ENCODE assay signal across 8 cellular contexts in the genomic region with DNA sequence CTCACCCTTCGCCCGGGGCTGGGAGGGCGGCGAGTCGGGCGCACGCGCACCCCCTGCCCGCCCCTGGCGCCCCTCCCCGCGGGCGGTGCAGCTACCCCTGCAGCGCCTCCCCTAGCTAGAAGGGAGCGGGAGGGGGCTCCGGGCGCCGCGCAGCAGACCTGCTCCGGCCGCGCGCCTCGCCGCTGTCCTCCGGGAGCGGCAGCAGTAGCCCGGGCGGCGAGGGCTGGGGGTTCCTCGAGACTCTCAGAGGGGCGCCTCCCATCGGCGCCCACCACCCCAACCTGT. TPM values are rescaled to one million over a fixed set of nuclear protein-coding genes. Genes with fewer than 3 reads are reported as not detected.
DNase-seq lines count a peak whose midpoint lies in the region; ATAC-seq and TF ChIP-seq lines count a peak whose summit lies in the region.

A gene with protein sequence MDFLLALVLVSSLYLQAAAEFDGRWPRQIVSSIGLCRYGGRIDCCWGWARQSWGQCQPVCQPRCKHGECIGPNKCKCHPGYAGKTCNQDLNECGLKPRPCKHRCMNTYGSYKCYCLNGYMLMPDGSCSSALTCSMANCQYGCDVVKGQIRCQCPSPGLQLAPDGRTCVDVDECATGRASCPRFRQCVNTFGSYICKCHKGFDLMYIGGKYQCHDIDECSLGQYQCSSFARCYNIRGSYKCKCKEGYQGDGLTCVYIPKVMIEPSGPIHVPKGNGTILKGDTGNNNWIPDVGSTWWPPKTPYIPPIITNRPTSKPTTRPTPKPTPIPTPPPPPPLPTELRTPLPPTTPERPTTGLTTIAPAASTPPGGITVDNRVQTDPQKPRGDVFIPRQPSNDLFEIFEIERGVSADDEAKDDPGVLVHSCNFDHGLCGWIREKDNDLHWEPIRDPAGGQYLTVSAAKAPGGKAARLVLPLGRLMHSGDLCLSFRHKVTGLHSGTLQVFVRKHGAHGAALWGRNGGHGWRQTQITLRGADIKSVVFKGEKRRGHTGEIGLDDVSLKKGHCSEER (plus strand): TSS at position 148 of the 285 bp plus-strand sequence. CDS start 182 bp downstream, outside the sequence.

- H2BK12ac ChIP-seq in mesenchymal stem cell (ENCODE audit: low read length in 2 of 2): no peak within 1 kb of the TSS

- peak; percentile 31 for ATAC-seq in GM21390 (IDR thresholded peaks at IDR 0.05; ENCODE audit: unreplicated experiment)

- H3K18ac ChIP-seq in mesenchymal stem cell (ENCODE audit: low read depth in 1 of 2, low read length in 2 of 2): no peak within 1 kb of the TSS

- H3K4me2 ChIP-seq in Karpas-422 (ENCODE audit: low read depth, low read length, poor library complexity, severe bottlenecking) (peak within 1 kb of the TSS; percentile 56), mesenchymal stem cell (ENCODE audit: low read length, poor library complexity, severe bottlenecking) (peak within 1 kb of the TSS; percentile 74)

- H3K9me3 Mint-ChIP-seq in chondrocyte (ENCODE audit: low read depth): no peaks in the 10 kb centered on the region

- H3K36me3 ChIP-seq in Karpas-422 (ENCODE audit: insufficient read depth, low read length) (no peaks in the 10 kb centered on the region), mesenchymal stem cell (ENCODE audit: control insufficient read depth in 1 of 2, insufficient read depth in 2 of 2, low read depth in 1 of 2, low read length in 2 of 2) (no peaks in the 10 kb centered on the region), vagina (no peaks in the 10 kb centered on the region)

- intact Hi-C loops in vagina (cut with DNase I): no loop called here

- peak within 1 kb of the TSS; percentile 28 for H3K27ac Mint-ChIP-seq in chondrocyte (ENCODE audit: unreplicated experiment)

- no peak within 1 kb of the TSS for H3K4ac ChIP-seq in mesenchymal stem cell (ENCODE audit: low read depth in 1 of 2, low read length in 2 of 2)

- no peak within 1 kb of the TSS for H2BK120ac ChIP-seq in mesenchymal stem cell (ENCODE audit: low read depth, low read length)

- H3K9ac ChIP-seq in Karpas-422 (ENCODE audit: low read length) (peak within 1 kb of the TSS; percentile 22; the same call in 1 of the 2 replicates), mesenchymal stem cell (ENCODE audit: low read length) (no peak within 1 kb of the TSS)

- no peak within 1 kb of the TSS for H2AFZ ChIP-seq in Karpas-422 (ENCODE audit: low read length)
- H2AFZ ChIP-seq in mesenchymal stem cell (ENCODE audit: low read depth, low read length): no peak within 1 kb of the TSS

- H3K79me2 ChIP-seq in Karpas-422 (ENCODE audit: low read length): no peaks in the 10 kb centered on the region

- no peaks in the 10 kb centered on the region for H3K9me2 ChIP-seq in Karpas-422 (replicated peaks; ENCODE audit: insufficient read depth, low read length)

- H3K14ac ChIP-seq in mesenchymal stem cell (ENCODE audit: low read length in 2 of 2): no peak within 1 kb of the TSS

- H2BK5ac ChIP-seq in mesenchymal stem cell (ENCODE audit: low read depth, low read length, poor library complexity, severe bottlenecking): no peak within 1 kb of the TSS

- H3K23ac ChIP-seq in mesenchymal stem cell (ENCODE audit: low read length in 2 of 2): no peak within 1 kb of the TSS

- peak within 1 kb of the TSS; percentile 50; the same call in 1 of the 2 replicates for H3K4me3 ChIP-seq in Karpas-422 (ENCODE audit: low read length)
- H3K4me3 ChIP-seq in mesenchymal stem cell (ENCODE audit: insufficient read depth in 1 of 2, low read depth in 1 of 2, low read length in 2 of 2): peak within 1 kb of the TSS; percentile 59 to 66
- H3K4me3 ChIP-seq in vagina: peak within 1 kb of the TSS; percentile 60 to 77

- peaks cover 87% of the 10 kb centered on the region for H3K27me3 Mint-ChIP-seq in chondrocyte (ENCODE audit: low read depth)

- no peaks in the 10 kb centered on the region for H3K9me3 ChIP-seq in Karpas-422 (ENCODE audit: low read length)
- H3K9me3 ChIP-seq in mesenchymal stem cell (ENCODE audit: control insufficient read depth, low read length): peaks cover 4% of the 10 kb centered on the region
- H3K9me3 ChIP-seq in vagina: no peaks in the 10 kb centered on the region

- no peaks in the 10 kb centered on the region for H3K79me1 ChIP-seq in mesenchymal stem cell (replicated peaks; ENCODE audit: low read length, poor library complexity, severe bottlenecking)

- H2BK15ac ChIP-seq in mesenchymal stem cell (ENCODE audit: low read depth, poor library complexity, severe bottlenecking): peak within 1 kb of the TSS; percentile 35

- no peak within 1 kb of the TSS for H2AK5ac ChIP-seq in mesenchymal stem cell (ENCODE audit: low read length, severe bottlenecking)

- DNase-seq in COR-L47 (lab: John Stamatoyannopoulos, UW): peak; percentile 83
- no peak for DNase-seq in Karpas-422
- no peak for DNase-seq in chondrocyte (ENCODE audit: low spot score)
- peak; percentile 2 for DNase-seq in mesenchymal stem cell
- no peak for DNase-seq in vagina (ENCODE audit: extremely low spot score in 2 of 2)
- no peak for DNase-seq in stimulated activated CD4-positive, alpha-beta T cell treated with anti-CD3 and anti-CD28 coated beads, Interleukin-1b, Interleukin-23, amount 100 ng/mL, for 48 hours
- no peak for DNase-seq in DMS153 (lab: John Stamatoyannopoulos, UW)

- peak within 1 kb of the TSS; percentile 71 for H3K4me3 Mint-ChIP-seq in chondrocyte (ENCODE audit: unreplicated experiment)

- TF ChIP-seq CTCF in chondrocyte (IDR thresholded peaks at IDR 0.05) (no peak), vagina (IDR thresholded peaks at IDR 0.05) (no peak)

- peaks cover 2% of the 10 kb centered on the region for H3K36me3 Mint-ChIP-seq in chondrocyte (ENCODE audit: low read depth)

- 0% methylated on average over 26 of the region's 34 CpGs for WGBS in mesenchymal stem cell

- H3K27me3 ChIP-seq in Karpas-422 (ENCODE audit: low read length) (no peaks in the 10 kb centered on the region), mesenchymal stem cell (ENCODE audit: control insufficient read depth in 1 of 2, insufficient read depth in 1 of 2, low read length in 2 of 2) (peaks cover 58 to 95% of the 10 kb centered on the region in 2 experiments), vagina (no peaks in the 10 kb centered on the region)

- no peak for TF ChIP-seq POLR2A in vagina (IDR thresholded peaks at IDR 0.05)

- no peak within 1 kb of the TSS for H4K8ac ChIP-seq in mesenchymal stem cell (ENCODE audit: low read length)

- H4K20me1 ChIP-seq in Karpas-422 (ENCODE audit: insufficient read depth, low read depth, low read length): no peaks in the 10 kb centered on the region

- H3K4me1 ChIP-seq in Karpas-422 (ENCODE audit: low read length) (peaks cover 11% of the 10 kb centered on the region), mesenchymal stem cell (ENCODE audit: control insufficient read depth, insufficient read depth, low read depth, low read length) (peaks cover 15% of the 10 kb centered on the region), vagina (peaks cover 24% of the 10 kb centered on the region)

- peaks cover 12% of the 10 kb centered on the region for H3K4me1 Mint-ChIP-seq in chondrocyte (ENCODE audit: low read depth)

- no peak within 1 kb of the TSS for H3K27ac ChIP-seq in Karpas-422 (ENCODE audit: low read length)
- H3K27ac ChIP-seq in mesenchymal stem cell (ENCODE audit: low read length, poor library complexity, severe bottlenecking): no peak within 1 kb of the TSS
- H3K27ac ChIP-seq in vagina: peak within 1 kb of the TSS; percentile 81

- H4K91ac ChIP-seq in mesenchymal stem cell (ENCODE audit: low read length): no peak within 1 kb of the TSS

RNA-seq across cellular contexts. Expression of the gene that starts here (rescaled TPM):
- total RNA-seq in Karpas-422 (2014; rRNA removed; shearing (Covaris generic); ENCODE audit: low replicate concordance): not detected in 2 replicates
- total RNA-seq in chondrocyte (2.7 to 3.2 TPM (median 2.8 TPM) in 3 replicates), vagina (11.0 TPM)
- 0.83 TPM for polyA plus RNA-seq in mesenchymal stem cell (2013, experiment 1 of 2)
- 0.60 TPM for polyA plus RNA-seq in mesenchymal stem cell (2013, experiment 2 of 2)

Comparison
In these comparisons a context has a peak if more than half of its experiments do, and no peak if none do; other contexts are left out.
1. DNase-seq: peak in COR-L47 (single experiment) and mesenchymal stem cell (single experiment); none in Karpas-422 (single experiment), chondrocyte (single experiment), vagina (0 of 2), stimulated activated CD4-positive, alpha-beta T cell treated with anti-CD3 and anti-CD28 coated beads, Interleukin-1b, Interleukin-23, amount 100 ng/mL, for 48 hours (single experiment) and DMS153 (single experiment).
2. Peak in every context shown above with its lines, with median percentiles within 50 percentile points of each other: H3K4me3 ChIP-seq.